Comparison of ENCODE assay signal across 23 cellular contexts in genomic region chr9:86682240-86682639, GRCh38.
DNase-seq lines count a peak whose midpoint lies in the region; ATAC-seq and TF ChIP-seq lines count a peak whose summit lies in the region.
"Had no signal": no experiment of that assay in that cellular context is flagged by ENCODE, and none has a peak within 500 bp of the region (broad histone marks: within the 10 kb centered on the region; RNA-seq: fewer than 3 reads in every experiment).

No MANE protein-coding gene starts in this region.

- peaks cover 0 to 3% (median 0%) of the 10 kb centered on the region in 8 donors for H3K9me3 Mint-ChIP-seq in CD4-positive, alpha-beta memory T cell
- H3K9me3 Mint-ChIP-seq in activated CD8-positive, alpha-beta T cell treated with anti-CD3 and anti-CD28 coated beads for 36 hours, result no peaks in the 10 kb centered on the region
- H3K9me3 Mint-ChIP-seq in naive thymus-derived CD4-positive, alpha-beta T cell, result peaks cover 0 to 5% (median 0%) of the 10 kb centered on the region in 11 donors
- H3K9me3 Mint-ChIP-seq: activated CD4-positive, alpha-beta memory T cell treated with anti-CD3 and anti-CD28 coated beads for 36 hours had no signal

- peak overlapping the region in 2 of 7 donors; percentile 78 to 90 for H3K27ac Mint-ChIP-seq in CD4-positive, alpha-beta memory T cell
- H3K27ac Mint-ChIP-seq in activated CD8-positive, alpha-beta T cell treated with anti-CD3 and anti-CD28 coated beads for 36 hours, result no peak overlapping the region
- peak overlapping the region in 5 of 9 donors; percentile 25 to 83 (median 39) for H3K27ac Mint-ChIP-seq in naive thymus-derived CD4-positive, alpha-beta T cell
- H3K27ac Mint-ChIP-seq: activated CD4-positive, alpha-beta memory T cell treated with anti-CD3 and anti-CD28 coated beads for 36 hours had no signal

- intact Hi-C loops in CD4-positive, alpha-beta memory T cell (cut with micrococcal nuclease), result no loop called here
- intact Hi-C loops in activated CD8-positive, alpha-beta T cell treated with anti-CD3 and anti-CD28 coated beads for 36 hours (cut with micrococcal nuclease), result no loop called here
- intact Hi-C loops in naive thymus-derived CD4-positive, alpha-beta T cell (cut with micrococcal nuclease), result no loop called here

- H3K36me3 Mint-ChIP-seq in CD4-positive, alpha-beta memory T cell, result no peaks in the 10 kb centered on the region
- H3K36me3 Mint-ChIP-seq in activated CD8-positive, alpha-beta T cell treated with anti-CD3 and anti-CD28 coated beads for 36 hours (ENCODE audit: low read depth), result no peaks in the 10 kb centered on the region
- no peaks in the 10 kb centered on the region for H3K36me3 Mint-ChIP-seq in naive thymus-derived CD4-positive, alpha-beta T cell
- H3K36me3 Mint-ChIP-seq: activated CD4-positive, alpha-beta memory T cell treated with anti-CD3 and anti-CD28 coated beads for 36 hours had no signal

- no peaks in the 10 kb centered on the region for H3K36me3 ChIP-seq in CD4-positive, alpha-beta memory T cell (ENCODE audit: insufficient read depth, low read length)
- no peaks in the 10 kb centered on the region for H3K36me3 ChIP-seq in naive thymus-derived CD4-positive, alpha-beta T cell (ENCODE audit: control insufficient read depth in 2 of 3, insufficient read depth in 3 of 3, low read length in 3 of 3)
- H3K36me3 ChIP-seq: lower lobe of right lung, neutrophil, prostate gland, thoracic aorta had no signal

- H3K4me1 ChIP-seq in CD4-positive, alpha-beta memory T cell (ENCODE audit: insufficient read depth, low read length), result no peaks in the 10 kb centered on the region
- no peaks in the 10 kb centered on the region for H3K4me1 ChIP-seq in naive thymus-derived CD4-positive, alpha-beta T cell (ENCODE audit: control insufficient read depth in 2 of 2, insufficient read depth in 2 of 2, low read length in 2 of 2)
- H3K4me1 ChIP-seq: lower lobe of right lung had no signal

- no peaks in the 10 kb centered on the region for H3K4me1 Mint-ChIP-seq in CD4-positive, alpha-beta memory T cell
- H3K4me1 Mint-ChIP-seq in activated CD8-positive, alpha-beta T cell treated with anti-CD3 and anti-CD28 coated beads for 36 hours (ENCODE audit: low read depth), result no peaks in the 10 kb centered on the region
- peaks cover 0 to 3% (median 0%) of the 10 kb centered on the region in 7 donors for H3K4me1 Mint-ChIP-seq in naive thymus-derived CD4-positive, alpha-beta T cell

- CTCF ChIA-PET in CD4-positive, alpha-beta memory T cell (lab: Charles Lee; ENCODE audit: partially characterized antibody), result no interaction called here
- CTCF ChIA-PET in activated CD8-positive, alpha-beta T cell treated with anti-CD3 and anti-CD28 coated beads for 36 hours (lab: Charles Lee), result no interaction called here
- CTCF ChIA-PET in naive thymus-derived CD4-positive, alpha-beta T cell (lab: Charles Lee), result no interaction called here

- no peak overlapping the region for H3K4me3 ChIP-seq in CD4-positive, alpha-beta memory T cell (ENCODE audit: low read length in 2 of 2)
- H3K4me3 ChIP-seq in naive thymus-derived CD4-positive, alpha-beta T cell (ENCODE audit: low read length), result peak overlapping the region; percentile 38
- H3K4me3 ChIP-seq: lower lobe of right lung, PC-9, prostate gland, thoracic aorta had no signal

- POLR2A ChIA-PET in CD4-positive, alpha-beta memory T cell (lab: Charles Lee; ENCODE audit: partially characterized antibody), result interaction anchor here (0.6 kb wide), 1 partner anchor 22 kb away, joined by 3 read pairs; no protein-coding TSS in a partner anchor
- POLR2A ChIA-PET in activated CD8-positive, alpha-beta T cell treated with anti-CD3 and anti-CD28 coated beads for 36 hours (lab: Charles Lee), result no interaction called here
- POLR2A ChIA-PET in naive thymus-derived CD4-positive, alpha-beta T cell (lab: Charles Lee), result no interaction called here

- peaks cover 2 to 5% of the 10 kb centered on the region in 2 donors for H3K27me3 Mint-ChIP-seq in CD4-positive, alpha-beta memory T cell
- no peaks in the 10 kb centered on the region for H3K27me3 Mint-ChIP-seq in activated CD8-positive, alpha-beta T cell treated with anti-CD3 and anti-CD28 coated beads for 36 hours
- H3K27me3 Mint-ChIP-seq in naive thymus-derived CD4-positive, alpha-beta T cell, result peaks cover 0 to 12% (median 10%) of the 10 kb centered on the region in 5 donors

- no peaks in the 10 kb centered on the region for H3K27me3 ChIP-seq in CD4-positive, alpha-beta memory T cell (ENCODE audit: insufficient read depth, low read length)
- H3K27me3 ChIP-seq in naive thymus-derived CD4-positive, alpha-beta T cell (ENCODE audit: control insufficient read depth in 2 of 2, insufficient read depth in 2 of 2, low read length in 2 of 2), result no peaks in the 10 kb centered on the region
- H3K27me3 ChIP-seq: neutrophil had no signal

- no peak for TF ChIP-seq CTCF in C4-2B (conservative IDR thresholded peaks at IDR 0.05)
- no peak for TF ChIP-seq CTCF in activated CD8-positive, alpha-beta T cell treated with anti-CD3 and anti-CD28 coated beads for 36 hours (IDR thresholded peaks at IDR 0.05)

- peak overlapping the region; percentile 46; the same call in 1 of the 2 replicates for H3K27ac ChIP-seq in C4-2B
- no peak overlapping the region for H3K27ac ChIP-seq in CD4-positive, alpha-beta memory T cell (ENCODE audit: low read depth, low read length)
- H3K27ac ChIP-seq in naive thymus-derived CD4-positive, alpha-beta T cell (ENCODE audit: low read depth, low read length), result no peak overlapping the region
- H3K27ac ChIP-seq: lower lobe of right lung, neutrophil, PC-9, prostate gland, thoracic aorta had no signal

- peak overlapping the region in 5 of 8 donors; percentile 71 to 84 (median 80) for H3K4me3 Mint-ChIP-seq in CD4-positive, alpha-beta memory T cell
- peak overlapping the region; percentile 44 for H3K4me3 Mint-ChIP-seq in activated CD8-positive, alpha-beta T cell treated with anti-CD3 and anti-CD28 coated beads for 36 hours
- peak overlapping the region; percentile 19 to 85 (median 72) for H3K4me3 Mint-ChIP-seq in naive thymus-derived CD4-positive, alpha-beta T cell
- H3K4me3 Mint-ChIP-seq: activated CD4-positive, alpha-beta memory T cell treated with anti-CD3 and anti-CD28 coated beads for 36 hours had no signal

- no peak for DNase-seq in CD4-positive, alpha-beta memory T cell
- peak; percentile 3 for DNase-seq in activated CD8-positive, alpha-beta T cell treated with anti-CD3 and anti-CD28 coated beads for 36 hours
- DNase-seq in naive thymus-derived CD4-positive, alpha-beta T cell, result no peak
- DNase-seq in NCI-H1092 treated with DMSO at 0.1 percent for 48 hours (lab: John Stamatoyannopoulos, UW), result no peak
- no peak for DNase-seq in globus pallidus (ENCODE audit: low spot score)
- DNase-seq: activated CD4-positive, alpha-beta memory T cell treated with anti-CD3 and anti-CD28 coated beads for 36 hours; Calu3; cortex of kidney; Kasumi-1; kidney; lower lobe of right lung; NCI-H1092; NCI-H2081; NCI-H446; PC-9; SHP77; stimulated activated CD4-positive, alpha-beta T cell treated with anti-CD3 and anti-CD28 coated beads, Interleukin-1b, Interleukin-23, amount 100 ng/mL, for 48 hours; T-helper 1 cell had no signal

- ATAC-seq in activated CD8-positive, alpha-beta T cell treated with anti-CD3 and anti-CD28 coated beads for 36 hours, result no peak
- ATAC-seq in naive thymus-derived CD4-positive, alpha-beta T cell, result peak; percentile 24
- ATAC-seq in GM19395 (IDR thresholded peaks at IDR 0.05; ENCODE audit: unreplicated experiment), result no peak
- ATAC-seq: lower lobe of right lung had no signal

- H3K9me3 ChIP-seq in CD4-positive, alpha-beta memory T cell (ENCODE audit: control insufficient read depth in 1 of 2, low read length in 2 of 2), result no peaks in the 10 kb centered on the region
- H3K9me3 ChIP-seq in naive thymus-derived CD4-positive, alpha-beta T cell (ENCODE audit: control insufficient read depth in 2 of 3, low read length in 3 of 3), result no peaks in the 10 kb centered on the region
- H3K9me3 ChIP-seq: lower lobe of right lung, neutrophil, prostate gland, thoracic aorta had no signal
